Comparison of ENCODE assay signal across 1 cellular context in the genomic region with DNA sequence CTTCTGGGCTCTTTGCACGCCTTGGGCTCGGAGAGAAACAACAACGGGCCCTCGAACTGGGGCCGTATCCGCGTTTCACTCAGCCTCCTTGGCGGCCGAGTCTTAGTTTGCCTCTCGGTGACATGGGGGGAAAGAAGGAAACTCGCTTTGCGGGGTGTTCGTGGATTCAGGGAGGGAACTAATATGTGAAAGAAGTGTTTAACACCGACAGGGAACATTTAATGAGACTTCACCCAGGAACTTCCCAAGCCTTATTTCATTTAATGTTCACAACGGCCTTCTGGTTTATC.
TF ChIP-seq lines count a peak whose summit lies in the region.

No MANE protein-coding gene starts in this region.

TF ChIP-seq in HepG2, 621 proteins besides CTCF, POLR2A, EP300 and RAD21 (continued from another document and continues in another):
- TF ChIP-seq, protein P1, sequence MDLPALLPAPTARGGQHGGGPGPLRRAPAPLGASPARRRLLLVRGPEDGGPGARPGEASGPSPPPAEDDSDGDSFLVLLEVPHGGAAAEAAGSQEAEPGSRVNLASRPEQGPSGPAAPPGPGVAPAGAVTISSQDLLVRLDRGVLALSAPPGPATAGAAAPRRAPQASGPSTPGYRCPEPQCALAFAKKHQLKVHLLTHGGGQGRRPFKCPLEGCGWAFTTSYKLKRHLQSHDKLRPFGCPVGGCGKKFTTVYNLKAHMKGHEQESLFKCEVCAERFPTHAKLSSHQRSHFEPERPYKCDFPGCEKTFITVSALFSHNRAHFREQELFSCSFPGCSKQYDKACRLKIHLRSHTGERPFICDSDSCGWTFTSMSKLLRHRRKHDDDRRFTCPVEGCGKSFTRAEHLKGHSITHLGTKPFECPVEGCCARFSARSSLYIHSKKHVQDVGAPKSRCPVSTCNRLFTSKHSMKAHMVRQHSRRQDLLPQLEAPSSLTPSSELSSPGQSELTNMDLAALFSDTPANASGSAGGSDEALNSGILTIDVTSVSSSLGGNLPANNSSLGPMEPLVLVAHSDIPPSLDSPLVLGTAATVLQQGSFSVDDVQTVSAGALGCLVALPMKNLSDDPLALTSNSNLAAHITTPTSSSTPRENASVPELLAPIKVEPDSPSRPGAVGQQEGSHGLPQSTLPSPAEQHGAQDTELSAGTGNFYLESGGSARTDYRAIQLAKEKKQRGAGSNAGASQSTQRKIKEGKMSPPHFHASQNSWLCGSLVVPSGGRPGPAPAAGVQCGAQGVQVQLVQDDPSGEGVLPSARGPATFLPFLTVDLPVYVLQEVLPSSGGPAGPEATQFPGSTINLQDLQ (CRISPR knock-in tag; IDR thresholded peaks at IDR 0.05): 0 out of 2 replicates have a peak, but pooled peaks have one; percentile 32
- TF ChIP-seq GTF2F1 (IDR thresholded peaks at IDR 0.05; ENCODE audit: low read length): no peak
- TF ChIP-seq, protein P2, sequence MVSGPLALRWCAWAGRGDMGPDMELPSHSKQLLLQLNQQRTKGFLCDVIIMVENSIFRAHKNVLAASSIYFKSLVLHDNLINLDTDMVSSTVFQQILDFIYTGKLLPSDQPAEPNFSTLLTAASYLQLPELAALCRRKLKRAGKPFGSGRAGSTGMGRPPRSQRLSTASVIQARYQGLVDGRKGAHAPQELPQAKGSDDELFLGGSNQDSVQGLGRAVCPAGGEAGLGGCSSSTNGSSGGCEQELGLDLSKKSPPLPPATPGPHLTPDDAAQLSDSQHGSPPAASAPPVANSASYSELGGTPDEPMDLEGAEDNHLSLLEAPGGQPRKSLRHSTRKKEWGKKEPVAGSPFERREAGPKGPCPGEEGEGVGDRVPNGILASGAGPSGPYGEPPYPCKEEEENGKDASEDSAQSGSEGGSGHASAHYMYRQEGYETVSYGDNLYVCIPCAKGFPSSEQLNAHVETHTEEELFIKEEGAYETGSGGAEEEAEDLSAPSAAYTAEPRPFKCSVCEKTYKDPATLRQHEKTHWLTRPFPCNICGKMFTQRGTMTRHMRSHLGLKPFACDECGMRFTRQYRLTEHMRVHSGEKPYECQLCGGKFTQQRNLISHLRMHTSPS (CRISPR knock-in tag; IDR thresholded peaks at IDR 0.05; ENCODE audit: low read depth): 0 out of 2 replicates have a peak, but pooled peaks have one; percentile 7
- no peak for TF ChIP-seq RAD51 (IDR thresholded peaks at IDR 0.05; ENCODE audit: borderline replicate concordance)
- 0 out of 2 replicates have a peak, but pooled peaks have one; percentile 12 for TF ChIP-seq ZNF7 (CRISPR knock-in tag; IDR thresholded peaks at IDR 0.05)
- no peak for TF ChIP-seq ZZZ3 (CRISPR knock-in tag; IDR thresholded peaks at IDR 0.05; ENCODE audit: borderline replicate concordance)
- TF ChIP-seq, protein P3, sequence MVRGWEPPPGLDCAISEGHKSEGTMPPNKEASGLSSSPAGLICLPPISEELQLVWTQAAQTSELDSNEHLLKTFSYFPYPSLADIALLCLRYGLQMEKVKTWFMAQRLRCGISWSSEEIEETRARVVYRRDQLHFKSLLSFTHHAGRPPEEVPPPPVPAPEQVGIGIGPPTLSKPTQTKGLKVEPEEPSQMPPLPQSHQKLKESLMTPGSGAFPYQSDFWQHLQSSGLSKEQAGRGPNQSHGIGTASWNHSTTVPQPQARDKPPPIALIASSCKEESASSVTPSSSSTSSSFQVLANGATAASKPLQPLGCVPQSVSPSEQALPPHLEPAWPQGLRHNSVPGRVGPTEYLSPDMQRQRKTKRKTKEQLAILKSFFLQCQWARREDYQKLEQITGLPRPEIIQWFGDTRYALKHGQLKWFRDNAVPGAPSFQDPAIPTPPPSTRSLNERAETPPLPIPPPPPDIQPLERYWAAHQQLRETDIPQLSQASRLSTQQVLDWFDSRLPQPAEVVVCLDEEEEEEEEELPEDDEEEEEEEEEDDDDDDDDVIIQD (CRISPR knock-in tag; IDR thresholded peaks at IDR 0.05; ENCODE audit: low read depth): no peak
- no peak for TF ChIP-seq ZNF326 (CRISPR knock-in tag; IDR thresholded peaks at IDR 0.05; ENCODE audit: borderline replicate concordance)
- TF ChIP-seq, protein P4, sequence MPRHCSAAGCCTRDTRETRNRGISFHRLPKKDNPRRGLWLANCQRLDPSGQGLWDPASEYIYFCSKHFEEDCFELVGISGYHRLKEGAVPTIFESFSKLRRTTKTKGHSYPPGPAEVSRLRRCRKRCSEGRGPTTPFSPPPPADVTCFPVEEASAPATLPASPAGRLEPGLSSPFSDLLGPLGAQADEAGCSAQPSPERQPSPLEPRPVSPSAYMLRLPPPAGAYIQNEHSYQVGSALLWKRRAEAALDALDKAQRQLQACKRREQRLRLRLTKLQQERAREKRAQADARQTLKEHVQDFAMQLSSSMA (CRISPR knock-in tag; IDR thresholded peaks at IDR 0.05): no peak
- peak; percentile 17; the same call in 1 of the 2 replicates for TF ChIP-seq HDAC6 (IDR thresholded peaks at IDR 0.05; ENCODE audit: low read depth, low read length)
- TF ChIP-seq, protein P5, sequence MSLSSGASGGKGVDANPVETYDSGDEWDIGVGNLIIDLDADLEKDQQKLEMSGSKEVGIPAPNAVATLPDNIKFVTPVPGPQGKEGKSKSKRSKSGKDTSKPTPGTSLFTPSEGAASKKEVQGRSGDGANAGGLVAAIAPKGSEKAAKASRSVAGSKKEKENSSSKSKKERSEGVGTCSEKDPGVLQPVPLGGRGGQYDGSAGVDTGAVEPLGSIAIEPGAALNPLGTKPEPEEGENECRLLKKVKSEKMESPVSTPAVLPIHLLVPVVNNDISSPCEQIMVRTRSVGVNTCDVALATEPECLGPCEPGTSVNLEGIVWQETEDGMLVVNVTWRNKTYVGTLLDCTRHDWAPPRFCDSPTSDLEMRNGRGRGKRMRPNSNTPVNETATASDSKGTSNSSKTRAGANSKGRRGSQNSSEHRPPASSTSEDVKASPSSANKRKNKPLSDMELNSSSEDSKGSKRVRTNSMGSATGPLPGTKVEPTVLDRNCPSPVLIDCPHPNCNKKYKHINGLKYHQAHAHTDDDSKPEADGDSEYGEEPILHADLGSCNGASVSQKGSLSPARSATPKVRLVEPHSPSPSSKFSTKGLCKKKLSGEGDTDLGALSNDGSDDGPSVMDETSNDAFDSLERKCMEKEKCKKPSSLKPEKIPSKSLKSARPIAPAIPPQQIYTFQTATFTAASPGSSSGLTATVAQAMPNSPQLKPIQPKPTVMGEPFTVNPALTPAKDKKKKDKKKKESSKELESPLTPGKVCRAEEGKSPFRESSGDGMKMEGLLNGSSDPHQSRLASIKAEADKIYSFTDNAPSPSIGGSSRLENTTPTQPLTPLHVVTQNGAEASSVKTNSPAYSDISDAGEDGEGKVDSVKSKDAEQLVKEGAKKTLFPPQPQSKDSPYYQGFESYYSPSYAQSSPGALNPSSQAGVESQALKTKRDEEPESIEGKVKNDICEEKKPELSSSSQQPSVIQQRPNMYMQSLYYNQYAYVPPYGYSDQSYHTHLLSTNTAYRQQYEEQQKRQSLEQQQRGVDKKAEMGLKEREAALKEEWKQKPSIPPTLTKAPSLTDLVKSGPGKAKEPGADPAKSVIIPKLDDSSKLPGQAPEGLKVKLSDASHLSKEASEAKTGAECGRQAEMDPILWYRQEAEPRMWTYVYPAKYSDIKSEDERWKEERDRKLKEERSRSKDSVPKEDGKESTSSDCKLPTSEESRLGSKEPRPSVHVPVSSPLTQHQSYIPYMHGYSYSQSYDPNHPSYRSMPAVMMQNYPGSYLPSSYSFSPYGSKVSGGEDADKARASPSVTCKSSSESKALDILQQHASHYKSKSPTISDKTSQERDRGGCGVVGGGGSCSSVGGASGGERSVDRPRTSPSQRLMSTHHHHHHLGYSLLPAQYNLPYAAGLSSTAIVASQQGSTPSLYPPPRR (CRISPR knock-in tag; IDR thresholded peaks at IDR 0.05; ENCODE audit: borderline replicate concordance): no peak
- TF ChIP-seq ATAD3A (CRISPR knock-in tag; IDR thresholded peaks at IDR 0.05): no peak
- no peak; the same call in 1 of the 2 replicates for TF ChIP-seq ZIK1 (CRISPR knock-in tag; IDR thresholded peaks at IDR 0.05; ENCODE audit: borderline replicate concordance, low read depth)
- TF ChIP-seq KDM3A (CRISPR knock-in tag; IDR thresholded peaks at IDR 0.05; ENCODE audit: low read depth): no peak
- no peak for TF ChIP-seq ONECUT2 (CRISPR knock-in tag; IDR thresholded peaks at IDR 0.05)
- no peak for TF ChIP-seq ZNF598 (CRISPR knock-in tag; IDR thresholded peaks at IDR 0.05; ENCODE audit: borderline replicate concordance)
- no peak; the same call in none of the 2 replicates for TF ChIP-seq KDM5A (IDR thresholded peaks at IDR 0.05; ENCODE audit: borderline replicate concordance, low read length)
- no peak for TF ChIP-seq ZNF780A (CRISPR knock-in tag; IDR thresholded peaks at IDR 0.05)
- no peak for TF ChIP-seq MIER2 (CRISPR knock-in tag; IDR thresholded peaks at IDR 0.05)
- TF ChIP-seq RFX3 (CRISPR knock-in tag; IDR thresholded peaks at IDR 0.05): no peak
- TF ChIP-seq NBN (conservative IDR thresholded peaks at IDR 0.05): no peak
- no peak for TF ChIP-seq ZSCAN30 (CRISPR knock-in tag; IDR thresholded peaks at IDR 0.05)
- no peak for TF ChIP-seq ZFP41 (CRISPR knock-in tag; IDR thresholded peaks at IDR 0.05; ENCODE audit: borderline replicate concordance)
- TF ChIP-seq, protein P6, sequence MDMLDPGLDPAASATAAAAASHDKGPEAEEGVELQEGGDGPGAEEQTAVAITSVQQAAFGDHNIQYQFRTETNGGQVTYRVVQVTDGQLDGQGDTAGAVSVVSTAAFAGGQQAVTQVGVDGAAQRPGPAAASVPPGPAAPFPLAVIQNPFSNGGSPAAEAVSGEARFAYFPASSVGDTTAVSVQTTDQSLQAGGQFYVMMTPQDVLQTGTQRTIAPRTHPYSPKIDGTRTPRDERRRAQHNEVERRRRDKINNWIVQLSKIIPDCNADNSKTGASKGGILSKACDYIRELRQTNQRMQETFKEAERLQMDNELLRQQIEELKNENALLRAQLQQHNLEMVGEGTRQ (IDR thresholded peaks at IDR 0.05; ENCODE audit: low read depth, low read length): no peak
- TF ChIP-seq, protein P6 (CRISPR knock-in tag; IDR thresholded peaks at IDR 0.05; ENCODE audit: borderline replicate concordance): no peak
- TF ChIP-seq ZNF788 (CRISPR knock-in tag; IDR thresholded peaks at IDR 0.05; ENCODE audit: borderline replicate concordance): no peak
- TF ChIP-seq HMG20A (CRISPR knock-in tag; IDR thresholded peaks at IDR 0.05; ENCODE audit: borderline replicate concordance): peak; percentile 4; the same call in 1 of the 2 replicates
- TF ChIP-seq RORA (CRISPR knock-in tag; IDR thresholded peaks at IDR 0.05): 0 out of 2 replicates have a peak, but pooled peaks have one; percentile 85
- TF ChIP-seq, protein P7, sequence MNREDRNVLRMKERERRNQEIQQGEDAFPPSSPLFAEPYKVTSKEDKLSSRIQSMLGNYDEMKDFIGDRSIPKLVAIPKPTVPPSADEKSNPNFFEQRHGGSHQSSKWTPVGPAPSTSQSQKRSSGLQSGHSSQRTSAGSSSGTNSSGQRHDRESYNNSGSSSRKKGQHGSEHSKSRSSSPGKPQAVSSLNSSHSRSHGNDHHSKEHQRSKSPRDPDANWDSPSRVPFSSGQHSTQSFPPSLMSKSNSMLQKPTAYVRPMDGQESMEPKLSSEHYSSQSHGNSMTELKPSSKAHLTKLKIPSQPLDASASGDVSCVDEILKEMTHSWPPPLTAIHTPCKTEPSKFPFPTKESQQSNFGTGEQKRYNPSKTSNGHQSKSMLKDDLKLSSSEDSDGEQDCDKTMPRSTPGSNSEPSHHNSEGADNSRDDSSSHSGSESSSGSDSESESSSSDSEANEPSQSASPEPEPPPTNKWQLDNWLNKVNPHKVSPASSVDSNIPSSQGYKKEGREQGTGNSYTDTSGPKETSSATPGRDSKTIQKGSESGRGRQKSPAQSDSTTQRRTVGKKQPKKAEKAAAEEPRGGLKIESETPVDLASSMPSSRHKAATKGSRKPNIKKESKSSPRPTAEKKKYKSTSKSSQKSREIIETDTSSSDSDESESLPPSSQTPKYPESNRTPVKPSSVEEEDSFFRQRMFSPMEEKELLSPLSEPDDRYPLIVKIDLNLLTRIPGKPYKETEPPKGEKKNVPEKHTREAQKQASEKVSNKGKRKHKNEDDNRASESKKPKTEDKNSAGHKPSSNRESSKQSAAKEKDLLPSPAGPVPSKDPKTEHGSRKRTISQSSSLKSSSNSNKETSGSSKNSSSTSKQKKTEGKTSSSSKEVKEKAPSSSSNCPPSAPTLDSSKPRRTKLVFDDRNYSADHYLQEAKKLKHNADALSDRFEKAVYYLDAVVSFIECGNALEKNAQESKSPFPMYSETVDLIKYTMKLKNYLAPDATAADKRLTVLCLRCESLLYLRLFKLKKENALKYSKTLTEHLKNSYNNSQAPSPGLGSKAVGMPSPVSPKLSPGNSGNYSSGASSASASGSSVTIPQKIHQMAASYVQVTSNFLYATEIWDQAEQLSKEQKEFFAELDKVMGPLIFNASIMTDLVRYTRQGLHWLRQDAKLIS (CRISPR knock-in tag; IDR thresholded peaks at IDR 0.05): no peak; the same call in 1 of the 2 replicates
- peak; percentile 55; the same call in 1 of the 2 replicates for TF ChIP-seq ARID2 (CRISPR knock-in tag; IDR thresholded peaks at IDR 0.05; ENCODE audit: borderline replicate concordance)
- TF ChIP-seq ZNF33B (CRISPR knock-in tag; IDR thresholded peaks at IDR 0.05): 0 out of 2 replicates have a peak, but pooled peaks have one; percentile 12
- TF ChIP-seq ZNF24 (IDR thresholded peaks at IDR 0.05): no peak
- TF ChIP-seq ZNF44 (CRISPR knock-in tag; IDR thresholded peaks at IDR 0.05): no peak
- TF ChIP-seq, protein P8, sequence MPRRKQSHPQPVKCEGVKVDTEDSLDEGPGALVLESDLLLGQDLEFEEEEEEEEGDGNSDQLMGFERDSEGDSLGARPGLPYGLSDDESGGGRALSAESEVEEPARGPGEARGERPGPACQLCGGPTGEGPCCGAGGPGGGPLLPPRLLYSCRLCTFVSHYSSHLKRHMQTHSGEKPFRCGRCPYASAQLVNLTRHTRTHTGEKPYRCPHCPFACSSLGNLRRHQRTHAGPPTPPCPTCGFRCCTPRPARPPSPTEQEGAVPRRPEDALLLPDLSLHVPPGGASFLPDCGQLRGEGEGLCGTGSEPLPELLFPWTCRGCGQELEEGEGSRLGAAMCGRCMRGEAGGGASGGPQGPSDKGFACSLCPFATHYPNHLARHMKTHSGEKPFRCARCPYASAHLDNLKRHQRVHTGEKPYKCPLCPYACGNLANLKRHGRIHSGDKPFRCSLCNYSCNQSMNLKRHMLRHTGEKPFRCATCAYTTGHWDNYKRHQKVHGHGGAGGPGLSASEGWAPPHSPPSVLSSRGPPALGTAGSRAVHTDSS (CRISPR knock-in tag; conservative IDR thresholded peaks at IDR 0.05): no peak
- TF ChIP-seq, protein P9, sequence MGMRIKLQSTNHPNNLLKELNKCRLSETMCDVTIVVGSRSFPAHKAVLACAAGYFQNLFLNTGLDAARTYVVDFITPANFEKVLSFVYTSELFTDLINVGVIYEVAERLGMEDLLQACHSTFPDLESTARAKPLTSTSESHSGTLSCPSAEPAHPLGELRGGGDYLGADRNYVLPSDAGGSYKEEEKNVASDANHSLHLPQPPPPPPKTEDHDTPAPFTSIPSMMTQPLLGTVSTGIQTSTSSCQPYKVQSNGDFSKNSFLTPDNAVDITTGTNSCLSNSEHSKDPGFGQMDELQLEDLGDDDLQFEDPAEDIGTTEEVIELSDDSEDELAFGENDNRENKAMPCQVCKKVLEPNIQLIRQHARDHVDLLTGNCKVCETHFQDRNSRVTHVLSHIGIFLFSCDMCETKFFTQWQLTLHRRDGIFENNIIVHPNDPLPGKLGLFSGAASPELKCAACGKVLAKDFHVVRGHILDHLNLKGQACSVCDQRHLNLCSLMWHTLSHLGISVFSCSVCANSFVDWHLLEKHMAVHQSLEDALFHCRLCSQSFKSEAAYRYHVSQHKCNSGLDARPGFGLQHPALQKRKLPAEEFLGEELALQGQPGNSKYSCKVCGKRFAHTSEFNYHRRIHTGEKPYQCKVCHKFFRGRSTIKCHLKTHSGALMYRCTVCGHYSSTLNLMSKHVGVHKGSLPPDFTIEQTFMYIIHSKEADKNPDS (CRISPR knock-in tag; IDR thresholded peaks at IDR 0.05): 0 out of 2 replicates have a peak, but pooled peaks have one; percentile 11
